ENCODE assay signal across 9 cellular contexts in the genomic region with DNA sequence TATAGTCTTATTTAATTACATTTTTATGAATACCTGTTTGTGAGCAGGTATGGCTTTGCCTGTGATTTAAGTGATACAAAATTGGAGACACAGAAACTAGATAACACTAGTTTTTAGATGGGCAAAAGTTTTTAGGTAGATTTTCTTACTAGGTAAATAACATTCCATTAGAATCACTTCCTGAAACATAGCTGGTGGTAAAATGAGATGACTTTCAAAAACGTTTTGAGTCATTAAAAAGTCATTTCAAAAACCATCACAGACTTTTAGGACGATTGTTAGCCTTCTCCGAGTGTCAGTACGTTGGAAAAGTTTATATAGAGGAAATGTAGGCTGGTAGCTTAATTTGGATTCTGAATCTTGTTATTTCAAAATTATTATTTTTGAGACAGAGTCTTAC. TPM values are rescaled to one million over a fixed set of nuclear protein-coding genes. Genes with fewer than 3 reads are reported as not detected.
DNase-seq lines count a peak whose midpoint lies in the region; ATAC-seq and TF ChIP-seq lines count a peak whose summit lies in the region.
"Had no signal": no experiment of that assay in that cellular context is flagged by ENCODE, and none has a peak within 500 bp of the region (broad histone marks: within the 10 kb centered on the region; RNA-seq: fewer than 3 reads in every experiment).

No MANE protein-coding gene starts in this region.

- H3K36me3 ChIP-seq in GM23248 (ENCODE audit: low read depth) (no peaks in the 10 kb centered on the region), hepatocyte (replicated peaks; ENCODE audit: insufficient read depth, low read depth) (no peaks in the 10 kb centered on the region)

- H4K20me1 ChIP-seq in GM23248 (ENCODE audit: insufficient read depth) (no peaks in the 10 kb centered on the region), hepatocyte (ENCODE audit: insufficient read depth, poor library complexity, severe bottlenecking) (peaks cover 9% of the 10 kb centered on the region)

- peaks cover 24% of the 10 kb centered on the region for H3K4me1 Mint-ChIP-seq in T-helper 17 cell
- peaks cover 57% of the 10 kb centered on the region for H3K4me1 Mint-ChIP-seq in stimulated activated naive CD8-positive, alpha-beta T cell treated with anti-CD3 and anti-CD28 coated beads, Interleukin-15, amount 100 ng/mL, for 72 hours

- in situ Hi-C loops in GM23248 (cut with MboI), result no loop called here

- peak overlapping the region; percentile 83 for H3K4me2 ChIP-seq in GM23248 (ENCODE audit: unreplicated experiment)
- H3K4me2 ChIP-seq in hepatocyte, result peak overlapping the region; percentile 84

- H3K27ac Mint-ChIP-seq in T-helper 17 cell, result peak overlapping the region; percentile 39
- no peak overlapping the region for H3K27ac Mint-ChIP-seq in stimulated activated naive CD8-positive, alpha-beta T cell treated with anti-CD3 and anti-CD28 coated beads, Interleukin-15, amount 100 ng/mL, for 72 hours

- H2AFZ ChIP-seq in GM23248 (peak overlapping the region; percentile 87), hepatocyte (peak overlapping the region; percentile 67)

- H3K9me2 ChIP-seq in GM23248 (ENCODE audit: insufficient read depth) (no peaks in the 10 kb centered on the region), hepatocyte (replicated peaks; ENCODE audit: insufficient read depth) (no peaks in the 10 kb centered on the region)

- H3K27ac ChIP-seq in GM23248, result no peak overlapping the region
- H3K27ac ChIP-seq in hepatocyte, result peak overlapping the region; percentile 95

- WGBS in GM23248 (ENCODE audit: low coverage in 1 of 2, low lambda C conversion rate in 2 of 2, missing lambda C conversion rate in 2 of 2), 2 experiments, result 54 to 58% methylated on average over 4 of the region's 4 CpGs
- 60% methylated on average over 4 of the region's 4 CpGs for WGBS in hepatocyte (ENCODE audit: low lambda C conversion rate, missing lambda C conversion rate)

- DNase-seq in GM23248 (no peak), T-helper 17 cell (no peak), hepatocyte (ENCODE audit: low spot score) (no peak), superior temporal gyrus (ENCODE audit: extremely low spot score) (no peak), posterior cingulate gyrus (no peak)
- no peak for DNase-seq in stimulated activated naive CD8-positive, alpha-beta T cell treated with anti-CD3 and anti-CD28 coated beads, Interleukin-15, amount 100 ng/mL, for 72 hours
- DNase-seq: cerebellar nuclear complex had no signal

- peak overlapping the region; percentile 78; the same call in 1 of the 2 replicates for H3K9ac ChIP-seq in GM23248

- peaks cover 14% of the 10 kb centered on the region for H3K4me1 ChIP-seq in GM23248 (ENCODE audit: insufficient read depth)
- peaks cover 13% of the 10 kb centered on the region for H3K4me1 ChIP-seq in hepatocyte (ENCODE audit: insufficient read depth)

- intact Hi-C loops in posterior cingulate gyrus (cut with DNase I), result loop anchor here (5.0 kb wide), 2 partner anchors 86 to 176 kb away; a partner anchor contains a TSS

- no peaks in the 10 kb centered on the region for H3K27me3 Mint-ChIP-seq in T-helper 17 cell
- H3K27me3 Mint-ChIP-seq in stimulated activated naive CD8-positive, alpha-beta T cell treated with anti-CD3 and anti-CD28 coated beads, Interleukin-15, amount 100 ng/mL, for 72 hours, result no peaks in the 10 kb centered on the region

- H3F3A ChIP-seq in GM23248 (ENCODE audit: insufficient read depth), result peaks cover 15% of the 10 kb centered on the region

- no peak for TF ChIP-seq CTCF in hepatocyte (IDR thresholded peaks at IDR 0.05; ENCODE audit: poor library complexity)

- no peaks in the 10 kb centered on the region for H3K36me3 Mint-ChIP-seq in T-helper 17 cell (ENCODE audit: low read depth)

- ATAC-seq in T-helper 17 cell, result no peak
- ATAC-seq in stimulated activated naive CD8-positive, alpha-beta T cell treated with anti-CD3 and anti-CD28 coated beads, Interleukin-15, amount 100 ng/mL, for 72 hours, result no peak
- ATAC-seq in GM18868 (IDR thresholded peaks at IDR 0.05; ENCODE audit: unreplicated experiment), result no peak

- H3K4me3 ChIP-seq in GM23248 (peak overlapping the region; percentile 73), hepatocyte (peak overlapping the region; percentile 78)

- H3K9me3 Mint-ChIP-seq in stimulated activated naive CD8-positive, alpha-beta T cell treated with anti-CD3 and anti-CD28 coated beads, Interleukin-15, amount 100 ng/mL, for 72 hours, result no peaks in the 10 kb centered on the region

- no peaks in the 10 kb centered on the region for H3K9me3 ChIP-seq in GM23248 (ENCODE audit: low read depth)
- no peaks in the 10 kb centered on the region for H3K9me3 ChIP-seq in T-helper 17 cell (ENCODE audit: control insufficient read depth, low read length, poor library complexity, severe bottlenecking)
- no peaks in the 10 kb centered on the region for H3K9me3 ChIP-seq in hepatocyte (ENCODE audit: low read depth)

- H3K27me3 ChIP-seq in GM23248 (replicated peaks; ENCODE audit: insufficient read depth) (no peaks in the 10 kb centered on the region), hepatocyte (no peaks in the 10 kb centered on the region)

- H3K79me2 ChIP-seq in GM23248 (ENCODE audit: insufficient read depth), result peaks cover 34% of the 10 kb centered on the region
- peaks cover 48% of the 10 kb centered on the region for H3K79me2 ChIP-seq in hepatocyte

- peak overlapping the region; percentile 86 for H3K4me3 Mint-ChIP-seq in T-helper 17 cell
- H3K4me3 Mint-ChIP-seq in stimulated activated naive CD8-positive, alpha-beta T cell treated with anti-CD3 and anti-CD28 coated beads, Interleukin-15, amount 100 ng/mL, for 72 hours, result peak overlapping the region; percentile 83 to 84

RNA-seq across cellular contexts. Expression of a gene that starts 18.3 kb away (rescaled TPM):
- not detected in 2 replicates for total RNA-seq in GM23248 (2014; rRNA removed; shearing (Covaris generic))
- not detected in 2 replicates for polyA plus RNA-seq in GM23248 (2016; fragmentation: Nextera tagmentation; extraction: Ambion mirVana)
- 1 to 10 TPM in 1 of 2 donors, not detected in 1; 1.5 TPM for total RNA-seq in T-helper 17 cell
- total RNA-seq in hepatocyte, result not detected in 2 replicates
- polyA plus RNA-seq in hepatocyte, result not detected in 2 replicates
- total RNA-seq: H4 had no signal
